Comparison of ENCODE assay signal across 8 cellular contexts in the genomic region with DNA sequence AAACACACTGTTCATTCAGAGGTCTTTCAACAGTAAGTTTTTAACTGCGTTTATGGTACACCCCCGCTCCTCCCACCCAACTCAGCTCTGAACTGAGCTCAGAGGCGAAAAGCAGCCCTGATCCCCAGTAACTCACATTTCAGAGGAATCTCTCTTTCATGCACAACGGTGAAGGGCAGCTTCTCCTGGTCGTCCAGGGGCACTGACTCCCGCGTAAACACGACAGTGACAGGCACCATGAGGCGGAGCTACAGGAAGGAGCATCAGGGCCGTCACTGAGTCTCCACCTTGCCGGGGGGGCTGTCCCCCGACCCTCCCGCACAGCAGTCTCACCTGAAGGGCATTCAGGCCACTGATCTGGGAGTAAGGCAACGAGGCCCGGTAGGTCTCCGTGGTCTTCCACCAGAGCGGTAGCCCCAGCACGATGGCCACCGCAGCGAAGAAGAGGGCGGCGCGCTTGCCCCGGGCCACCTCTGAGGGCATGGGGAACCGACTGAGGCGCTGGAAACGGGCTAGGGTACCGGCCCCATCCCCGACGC. TPM values are rescaled to one million over a fixed set of nuclear protein-coding genes. Genes with fewer than 3 reads are reported as not detected.
DNase-seq lines count a peak whose midpoint lies in the region; ATAC-seq and TF ChIP-seq lines count a peak whose summit lies in the region.

No MANE protein-coding gene starts in this region.

- ATAC-seq in GM18907 (IDR thresholded peaks at IDR 0.05; ENCODE audit: unreplicated experiment) (peak; percentile 24), HG03432 (IDR thresholded peaks at IDR 0.05; ENCODE audit: unreplicated experiment) (peak; percentile 31)
- peak; percentile 37 for ATAC-seq in activated naive CD8-positive, alpha-beta T cell treated with anti-CD3 and anti-CD28 coated beads, Interleukin-2, amount 50 U/mL, for 24 hours

- no peaks in the 10 kb centered on the region for H3K9me3 ChIP-seq in hepatocyte (ENCODE audit: low read depth)

- H3K36me3 Mint-ChIP-seq in activated naive CD8-positive, alpha-beta T cell treated with anti-CD3 and anti-CD28 coated beads, Interleukin-2, amount 50 U/mL, for 24 hours (ENCODE audit: low read depth): peaks cover 26% of the 10 kb centered on the region

- H3K4me3 Mint-ChIP-seq in activated naive CD8-positive, alpha-beta T cell treated with anti-CD3 and anti-CD28 coated beads, Interleukin-2, amount 50 U/mL, for 24 hours: peak overlapping the region; percentile 94

- H3K27ac Mint-ChIP-seq in activated naive CD8-positive, alpha-beta T cell treated with anti-CD3 and anti-CD28 coated beads, Interleukin-2, amount 50 U/mL, for 24 hours: peak overlapping the region; percentile 93

- peaks cover 49% of the 10 kb centered on the region for H3K4me1 Mint-ChIP-seq in activated naive CD8-positive, alpha-beta T cell treated with anti-CD3 and anti-CD28 coated beads, Interleukin-2, amount 50 U/mL, for 24 hours

- WGBS in hepatocyte (ENCODE audit: low lambda C conversion rate, missing lambda C conversion rate): 2% methylated on average over 23 of the region's 30 CpGs

- H3K79me2 ChIP-seq in hepatocyte: peaks cover 37% of the 10 kb centered on the region

- H3K27ac ChIP-seq in hepatocyte: peak overlapping the region; percentile 70

- H3K36me3 ChIP-seq in hepatocyte (replicated peaks; ENCODE audit: insufficient read depth, low read depth): no peaks in the 10 kb centered on the region

- no peaks in the 10 kb centered on the region for H4K20me1 ChIP-seq in hepatocyte (ENCODE audit: insufficient read depth, poor library complexity, severe bottlenecking)

- H3K4me1 ChIP-seq in hepatocyte (ENCODE audit: insufficient read depth): peaks cover 12% of the 10 kb centered on the region

- DNase-seq in AG08395 (ENCODE audit: low spot score) (peak; percentile 30), RPMI8226 (peak; percentile 64), hepatocyte (ENCODE audit: low spot score) (peak; percentile 67), skeletal muscle cell (ENCODE audit: low read depth) (no peak), mucosa of gallbladder (ENCODE audit: low spot score) (no peak)
- peak; percentile 58 for DNase-seq in activated naive CD8-positive, alpha-beta T cell treated with anti-CD3 and anti-CD28 coated beads, Interleukin-2, amount 50 U/mL, for 24 hours

- H3K4me2 ChIP-seq in hepatocyte: peak overlapping the region; percentile 81

- peak overlapping the region; percentile 61 for H3K4me3 ChIP-seq in hepatocyte
- H3K4me3 ChIP-seq in skeletal muscle cell (ENCODE audit: low read depth, low read length): peak overlapping the region; percentile 70

- peak overlapping the region; percentile 83 for H2AFZ ChIP-seq in hepatocyte

- no peaks in the 10 kb centered on the region for H3K27me3 Mint-ChIP-seq in activated naive CD8-positive, alpha-beta T cell treated with anti-CD3 and anti-CD28 coated beads, Interleukin-2, amount 50 U/mL, for 24 hours

- H3K9me3 Mint-ChIP-seq in activated naive CD8-positive, alpha-beta T cell treated with anti-CD3 and anti-CD28 coated beads, Interleukin-2, amount 50 U/mL, for 24 hours: no peaks in the 10 kb centered on the region

- no peaks in the 10 kb centered on the region for H3K27me3 ChIP-seq in hepatocyte

- H3K9me2 ChIP-seq in hepatocyte (replicated peaks; ENCODE audit: insufficient read depth): no peaks in the 10 kb centered on the region

- TF ChIP-seq CTCF in hepatocyte (IDR thresholded peaks at IDR 0.05; ENCODE audit: poor library complexity): no peak

RNA-seq across cellular contexts. Expression of gene PIGS, which starts 0.5 kb away (rescaled TPM):
- total RNA-seq in hepatocyte (39.5 and 59.1 TPM in 2 replicates), mucosa of gallbladder (65.9 TPM)
- 65.4 and 78.2 TPM in 2 replicates for polyA plus RNA-seq in hepatocyte

RNA-seq across cellular contexts. Expression of gene ALDOC, which starts 5.9 kb away (rescaled TPM):
- 31.8 and 34.5 TPM in 2 replicates for total RNA-seq in hepatocyte
- polyA plus RNA-seq in hepatocyte: 14.9 and 16.2 TPM in 2 replicates
- total RNA-seq in mucosa of gallbladder: 39.8 TPM

RNA-seq across cellular contexts. Expression of gene UNC119, which starts 18.4 kb away (rescaled TPM):
- 65.2 and 68.1 TPM in 2 replicates for total RNA-seq in hepatocyte
- polyA plus RNA-seq in hepatocyte: 85.5 and 87.6 TPM in 2 replicates
- 44.0 TPM for total RNA-seq in mucosa of gallbladder

RNA-seq across cellular contexts. Expression of gene SPAG5, which starts 28.0 kb away (rescaled TPM):
- 13.9 and 16.3 TPM in 2 replicates for total RNA-seq in hepatocyte
- 17.9 and 19.2 TPM in 2 replicates for polyA plus RNA-seq in hepatocyte
- total RNA-seq in mucosa of gallbladder: 6.4 TPM

RNA-seq across cellular contexts. Expression of gene RSKR, which starts 43.2 kb away (rescaled TPM):
- total RNA-seq in hepatocyte (4.6 and 5.3 TPM in 2 replicates), mucosa of gallbladder (9.0 TPM)
- 1.6 and 2.2 TPM in 2 replicates for polyA plus RNA-seq in hepatocyte

Comparison
In these comparisons a context has a peak if more than half of its experiments do, and no peak if none do; other contexts are left out.
1. DNase-seq: peak in AG08395 (single experiment), RPMI8226 (single experiment), activated naive CD8-positive, alpha-beta T cell treated with anti-CD3 and anti-CD28 coated beads, Interleukin-2, amount 50 U/mL, for 24 hours (single experiment) and hepatocyte (single experiment); none in skeletal muscle cell (single experiment) and mucosa of gallbladder (single experiment).
2. Peak in every context shown above with its lines, with median percentiles within 50 percentile points of each other: ATAC-seq.